ENCODE assay signal across 22 cellular contexts in the genomic region with DNA sequence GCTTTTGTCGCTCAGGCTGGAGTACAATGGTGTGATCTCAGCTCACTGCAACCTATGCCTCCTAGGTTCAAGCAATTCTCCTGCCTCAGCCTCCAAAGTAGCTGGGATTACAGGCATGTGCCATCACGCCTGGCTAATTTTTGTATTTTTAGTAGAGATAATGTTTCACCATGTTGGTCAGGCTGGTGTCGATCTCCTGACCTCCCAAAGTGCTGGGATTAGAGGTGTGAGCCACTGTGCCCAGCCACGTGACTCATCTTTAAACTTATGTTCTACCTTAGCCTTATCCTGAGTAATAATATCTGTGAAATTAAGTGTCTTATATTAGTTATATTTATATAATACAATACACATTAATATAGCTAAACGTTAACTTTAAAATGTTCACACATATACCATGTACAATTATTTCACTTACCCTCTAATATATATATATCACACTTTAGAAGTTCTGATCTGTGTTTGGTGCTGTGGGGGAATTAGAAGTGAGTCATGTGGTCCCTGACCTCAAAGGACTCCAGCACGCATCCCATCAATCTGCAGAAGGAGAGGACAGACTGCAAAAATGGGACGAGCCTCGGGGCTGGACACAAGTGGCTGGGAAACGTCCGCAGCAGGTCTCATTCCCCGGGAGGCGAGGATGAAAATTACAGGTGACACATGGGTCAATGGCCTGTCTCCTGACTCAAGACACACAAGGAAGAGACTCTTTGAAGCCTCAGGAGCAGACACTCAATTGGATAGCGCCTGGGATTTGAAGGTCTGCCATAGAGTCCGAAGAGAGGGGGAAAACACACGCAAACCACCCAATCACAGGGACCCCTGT.
"Had no signal": no experiment of that assay in that cellular context is flagged by ENCODE, and none has a peak within 500 bp of the region (broad histone marks: within the 10 kb centered on the region; RNA-seq: fewer than 3 reads in every experiment).

No MANE protein-coding gene starts in this region.

- FAIRE-seq: colon, frontal cortex, kidney had no signal

- H3K36me3 Mint-ChIP-seq: natural killer cell had no signal

- H3K9me3 ChIP-seq: lower lobe of right lung, right lobe of liver, testis, transverse colon had no signal

- H3K9me3 Mint-ChIP-seq: central memory CD8-positive, alpha-beta T cell; natural killer cell; T-helper 2 cell treated with Interferon-gamma antibody and Interleukin-4, amounts not matched to agents 5 μg/mL and 100 μg/mL, for 36 hours had no signal

- H3K4me3 Mint-ChIP-seq: central memory CD8-positive, alpha-beta T cell; natural killer cell; T-helper 2 cell treated with Interferon-gamma antibody and Interleukin-4, amounts not matched to agents 5 μg/mL and 100 μg/mL, for 36 hours had no signal

- H3K4me1 Mint-ChIP-seq: central memory CD8-positive, alpha-beta T cell; natural killer cell had no signal

- H3K27ac Mint-ChIP-seq: natural killer cell; T-helper 2 cell treated with Interferon-gamma antibody and Interleukin-4, amounts not matched to agents 5 μg/mL and 100 μg/mL, for 36 hours had no signal

- H3K27me3 ChIP-seq: right lobe of liver, testis, transverse colon had no signal

- DNase-seq: activated CD4-positive, alpha-beta T cell treated with anti-CD3 and anti-CD28 coated beads for 4 hours; activated CD4-positive, alpha-beta T cell treated with anti-CD3 and anti-CD28 coated beads, Interleukin-2, amount 50 U/mL, for 4 hours; activated gamma-delta T cell treated with Interleukin-2 at 50 U/mL for 16 hours; activated naive CD4-positive, alpha-beta T cell treated with anti-CD3 and anti-CD28 coated beads, Interleukin-2, amount 50 U/mL, for 16 hours; amniotic stem cell; dermis blood vessel endothelial cell; effector CD8-positive, alpha-beta T cell; hippocampal formation; kidney; lower lobe of right lung; mesendoderm; natural killer cell; right lobe of liver; stimulated activated CD4-positive, alpha-beta T cell treated with anti-CD3 and anti-CD28 coated beads, Interleukin-2, amount 100 ng/mL, for 48 hours; stimulated activated naive CD4-positive, alpha-beta T cell treated with Interleukin-2 at 50 U/mL for 16 hours; T-helper 1 cell; testis; transverse colon had no signal

- ATAC-seq: lower lobe of right lung had no signal

- H3K27ac ChIP-seq: lower lobe of right lung, right lobe of liver, testis, transverse colon had no signal
